1 cellular context compared by ENCODE assay signal in the genomic region with DNA sequence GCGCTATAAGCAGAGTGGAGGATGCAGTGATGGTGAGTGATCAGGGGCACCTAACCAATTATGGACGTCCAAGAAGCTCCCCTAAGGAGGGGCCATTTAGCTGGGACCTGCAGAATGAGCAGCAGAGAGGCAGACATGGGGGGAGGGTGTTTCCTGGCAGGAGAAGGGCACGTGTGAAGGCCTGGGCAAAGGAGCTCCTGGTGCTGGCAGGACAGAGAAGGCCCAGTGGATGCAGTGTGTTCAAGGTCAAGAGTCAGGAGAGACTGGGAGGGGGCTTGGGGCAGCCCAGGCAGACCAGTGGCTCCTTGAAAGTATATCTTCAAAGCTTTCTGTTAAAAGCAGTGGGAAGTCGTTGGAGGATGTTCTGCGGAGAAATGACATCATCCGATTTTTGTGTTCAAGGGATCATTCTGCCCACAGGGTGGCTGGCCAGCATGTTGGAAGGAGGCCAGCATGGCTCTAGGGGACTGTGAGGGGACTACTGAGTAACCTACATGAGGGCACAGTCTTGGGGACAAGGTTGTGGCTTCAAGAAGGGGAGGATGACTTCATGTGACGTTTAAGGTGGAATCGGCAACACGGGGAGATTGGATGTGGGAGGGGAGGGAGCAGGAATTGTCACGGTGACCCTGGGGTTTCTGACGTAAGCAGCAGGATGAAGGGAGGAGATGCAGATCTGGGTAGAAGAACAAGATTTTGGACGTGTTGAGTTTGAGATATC.
TF ChIP-seq lines count a peak whose summit lies in the region.

No MANE protein-coding gene starts in this region.

TF ChIP-seq in H1, 55 proteins besides CTCF, POLR2A, EP300 and RAD21:
- TF ChIP-seq HDAC2 (IDR thresholded peaks at IDR 0.05; ENCODE audit: borderline replicate concordance in 1 of 2, low read depth in 2 of 2, low read length in 2 of 2) (no peak), CBX8 (IDR thresholded peaks at IDR 0.05; ENCODE audit: borderline replicate concordance, low read depth, low read length) (no peak), CHD2 (IDR thresholded peaks at IDR 0.05; ENCODE audit: low read length) (no peak), YY1 (IDR thresholded peaks at IDR 0.05; ENCODE audit: low read depth, low read length) (no peak), MAFK (IDR thresholded peaks at IDR 0.05; ENCODE audit: low read depth, low read length) (no peak), TAF1 (IDR thresholded peaks at IDR 0.05; ENCODE audit: low read depth, low read length) (no peak), SIN3A (conservative IDR thresholded peaks at IDR 0.05 in 1 of 2, IDR thresholded peaks at IDR 0.05 in 1 of 2; ENCODE audit: low read depth in 1 of 2, low read length in 2 of 2) (no peak), EZH2 (IDR thresholded peaks at IDR 0.05; ENCODE audit: low read depth, low read length, severe bottlenecking) (no peak), SUZ12 (IDR thresholded peaks at IDR 0.05; ENCODE audit: low read length) (no peak), CBX5 (IDR thresholded peaks at IDR 0.05; ENCODE audit: low read depth, low read length) (no peak)
